ENCODE assay signal across 9 cellular contexts in genomic region chr1:51330331-51331201, GRCh38. TPM values are rescaled to one million over a fixed set of nuclear protein-coding genes. Genes with fewer than 3 reads are reported as not detected.
DNase-seq lines count a peak whose midpoint lies in the region; ATAC-seq, FAIRE-seq and TF ChIP-seq lines count a peak whose summit lies in the region.
"Had no signal": no experiment of that assay in that cellular context is flagged by ENCODE, and none has a peak within 500 bp of the region (broad histone marks: within the 10 kb centered on the region; RNA-seq: fewer than 3 reads in every experiment).

Gene TTC39A, minus strand, starts transcription at chr1:51330562. Its CDS starts 85 bp downstream, at chr1:51330477.

- H3K4me3 ChIP-seq in SJSA1 (peak within 1 kb of the TSS; percentile 29), foreskin fibroblast (ENCODE audit: low read depth in 1 of 2, low read length in 2 of 2) (peak within 1 kb of the TSS; percentile 39 to 54), parathyroid adenoma (ENCODE audit: low read depth, low read length) (peak within 1 kb of the TSS; percentile 70)

- peaks cover 15% of the 10 kb centered on the region for H3K4me1 ChIP-seq in SJSA1 (replicated peaks)
- H3K4me1 ChIP-seq in parathyroid adenoma = peaks cover 4% of the 10 kb centered on the region

- H3K27me3 ChIP-seq in SJSA1 (replicated peaks) = no peaks in the 10 kb centered on the region
- no peaks in the 10 kb centered on the region for H3K27me3 ChIP-seq in parathyroid adenoma (ENCODE audit: control insufficient read depth, insufficient read depth, low read length)

- TF ChIP-seq CTCF in foreskin fibroblast (IDR thresholded peaks at IDR 0.05; ENCODE audit: low read depth, low read length) = no peak
- no peak for TF ChIP-seq CTCF in parathyroid adenoma (IDR thresholded peaks at IDR 0.05)

- H3K9me3 ChIP-seq in SJSA1 (replicated peaks) (no peaks in the 10 kb centered on the region), parathyroid adenoma (ENCODE audit: control insufficient read depth, low read length) (no peaks in the 10 kb centered on the region)

- no peak within 1 kb of the TSS for H3K9ac ChIP-seq in parathyroid adenoma

- H3K27ac ChIP-seq in SJSA1 = no peak within 1 kb of the TSS
- H3K27ac ChIP-seq in parathyroid adenoma = peak within 1 kb of the TSS; percentile 53

- H2AFZ ChIP-seq in parathyroid adenoma = peak within 1 kb of the TSS; percentile 83

- H3K4me2 ChIP-seq in parathyroid adenoma (ENCODE audit: low read length) = peak within 1 kb of the TSS; percentile 91

- no peak for ATAC-seq in GM19395 (IDR thresholded peaks at IDR 0.05; ENCODE audit: unreplicated experiment)

- FAIRE-seq in RCC 7860 (lab: Jason Lieb, UNC) = no peak
- FAIRE-seq: G401.6 had no signal

- H3K79me2 ChIP-seq in parathyroid adenoma = no peaks in the 10 kb centered on the region

- DNase-seq in NCI-H82 (lab: John Stamatoyannopoulos, UW) = peak; percentile 14
- no peak for DNase-seq in NCI-H82 treated with DMSO at 0.1 percent for 48 hours (lab: John Stamatoyannopoulos, UW; ENCODE audit: unreplicated experiment)
- DNase-seq in SJSA1 (ENCODE audit: low read depth in 1 of 2, low spot score in 2 of 2) = no peak
- no peak for DNase-seq in foreskin fibroblast
- no peak for DNase-seq in RCC 7860 (ENCODE audit: low spot score)
- no peak for DNase-seq in midbrain (lab: John Stamatoyannopoulos, UW)

- H3K36me3 ChIP-seq in SJSA1 (no peaks in the 10 kb centered on the region), parathyroid adenoma (ENCODE audit: control insufficient read depth, insufficient read depth, low read length) (no peaks in the 10 kb centered on the region)

RNA-seq across cellular contexts. Expression of gene TTC39A, which starts in this region (rescaled TPM):
- 3.2 TPM in 1 of 2 replicates, not detected in the other for total RNA-seq in SJSA1 (2014; rRNA removed; shearing (Covaris generic))
